ENCODE assay signal across 29 cellular contexts in genomic region chr5:113124914-113125313, GRCh38.
"Had no signal": no experiment of that assay in that cellular context is flagged by ENCODE, and none has a peak within 500 bp of the region (broad histone marks: within the 10 kb centered on the region; RNA-seq: fewer than 3 reads in every experiment).

No MANE protein-coding gene starts in this region.

- H3K4me2 ChIP-seq: neural progenitor cell had no signal

- H3K4me3 Mint-ChIP-seq: immature natural killer cell; naive thymus-derived CD4-positive, alpha-beta T cell; natural killer cell treated with Interleukin-12 subunit alpha and Interleukin-12 subunit beta and Interleukin-15 and Interleukin-18, amount 100 ng/mL, for 72 hours; neural progenitor cell; stimulated activated naive B cell treated with anti-CD40 and anti-IgM and Interleukin-4, amounts not matched to agents 10 μg/mL and 1 μg/mL and 100 μg/mL, for 72 hours had no signal

- H3K36me3 Mint-ChIP-seq: immature natural killer cell; natural killer cell treated with Interleukin-12 subunit alpha and Interleukin-12 subunit beta and Interleukin-15 and Interleukin-18, amount 100 ng/mL, for 72 hours; neural progenitor cell; stimulated activated naive B cell treated with anti-CD40 and anti-IgM and Interleukin-4, amounts not matched to agents 10 μg/mL and 1 μg/mL and 100 μg/mL, for 72 hours had no signal

- H3K27ac Mint-ChIP-seq: immature natural killer cell; naive thymus-derived CD4-positive, alpha-beta T cell; natural killer cell treated with Interleukin-12 subunit alpha and Interleukin-12 subunit beta and Interleukin-15 and Interleukin-18, amount 100 ng/mL, for 72 hours; neural progenitor cell; progenitor cell of endocrine pancreas; stimulated activated naive B cell treated with anti-CD40 and anti-IgM and Interleukin-4, amounts not matched to agents 10 μg/mL and 1 μg/mL and 100 μg/mL, for 72 hours had no signal

- FAIRE-seq: kidney had no signal

- H3K4me1 Mint-ChIP-seq: immature natural killer cell; naive thymus-derived CD4-positive, alpha-beta T cell; neural progenitor cell; stimulated activated naive B cell treated with anti-CD40 and anti-IgM and Interleukin-4, amounts not matched to agents 10 μg/mL and 1 μg/mL and 100 μg/mL, for 72 hours had no signal

- H3K36me3 ChIP-seq: left lung, neural progenitor cell, neutrophil, stomach, thyroid gland, transverse colon, upper lobe of left lung, vagina had no signal

- H3K27me3 Mint-ChIP-seq: progenitor cell of endocrine pancreas had no signal

- H3K9me3 ChIP-seq: left lung, mucosa of descending colon, neutrophil, stomach, testis, thyroid gland, transverse colon, upper lobe of left lung, vagina had no signal

- H3K27me3 ChIP-seq: left lung, neural progenitor cell, stomach, testis, thyroid gland, transverse colon, upper lobe of left lung, vagina had no signal

- H3K4me1 ChIP-seq: left lung, neural progenitor cell, testis, thyroid gland, transverse colon had no signal

- H3K27ac ChIP-seq: left lung, neural progenitor cell, neutrophil, skin epidermis, stomach, testis, thyroid gland, transverse colon, upper lobe of left lung, vagina had no signal

- ATAC-seq: left colon; left lung; mucosa of descending colon; naive thymus-derived CD4-positive, alpha-beta T cell; natural killer cell treated with Interleukin-12 subunit alpha and Interleukin-12 subunit beta and Interleukin-15 and Interleukin-18, amount 100 ng/mL, for 72 hours; sciatic nerve; stimulated activated naive B cell treated with anti-CD40 and anti-IgM and Interleukin-4, amounts not matched to agents 10 μg/mL and 1 μg/mL and 100 μg/mL, for 72 hours; stimulated activated naive CD8-positive, alpha-beta T cell treated with anti-CD3 and anti-CD28 coated beads, Interleukin-15, Interleukin-2, amounts not matched to agents 100 U/mL and 50 U/mL, for 24 hours had no signal

- DNase-seq: hypothalamus; immature natural killer cell; kidney; left colon; left lung; midbrain; mucosa of descending colon; naive thymus-derived CD4-positive, alpha-beta T cell; occipital lobe; right cardiac atrium; stimulated activated CD4-positive, alpha-beta T cell treated with anti-CD3 and anti-CD28 coated beads, Interleukin-12 subunit alpha, Interleukin-12 subunit beta, amount 100 ng/mL, for 4 hours; stimulated activated CD4-positive, alpha-beta T cell treated with anti-CD3 and anti-CD28 coated beads, Interleukin-15, amount 100 ng/mL, for 24 hours; stimulated activated CD4-positive, alpha-beta T cell treated with anti-CD3 and anti-CD28 coated beads, Interleukin-2, amount 100 ng/mL, for 24 hours; stimulated activated CD4-positive, alpha-beta T cell treated with anti-CD3 and anti-CD28 coated beads, Interleukin-4, amount 100 ng/mL, for 1 hour; stimulated activated naive B cell treated with anti-CD40 and anti-IgM and Interleukin-4, amounts not matched to agents 10 μg/mL and 1 μg/mL and 100 μg/mL, for 72 hours; stimulated activated naive CD8-positive, alpha-beta T cell treated with anti-CD3 and anti-CD28 coated beads, Interleukin-15, Interleukin-2, amounts not matched to agents 100 U/mL and 50 U/mL, for 24 hours; stomach; testis; thyroid gland; transverse colon; upper lobe of left lung had no signal

- H3K9ac ChIP-seq: neural progenitor cell had no signal

- H2AFZ ChIP-seq: neural progenitor cell had no signal

- H3K4me3 ChIP-seq: left lung, lung, mucosa of descending colon, neural progenitor cell, skin epidermis, stomach, testis, thyroid gland, transverse colon, upper lobe of left lung, vagina had no signal
